8 cellular contexts compared by ENCODE assay signal in the genomic region with DNA sequence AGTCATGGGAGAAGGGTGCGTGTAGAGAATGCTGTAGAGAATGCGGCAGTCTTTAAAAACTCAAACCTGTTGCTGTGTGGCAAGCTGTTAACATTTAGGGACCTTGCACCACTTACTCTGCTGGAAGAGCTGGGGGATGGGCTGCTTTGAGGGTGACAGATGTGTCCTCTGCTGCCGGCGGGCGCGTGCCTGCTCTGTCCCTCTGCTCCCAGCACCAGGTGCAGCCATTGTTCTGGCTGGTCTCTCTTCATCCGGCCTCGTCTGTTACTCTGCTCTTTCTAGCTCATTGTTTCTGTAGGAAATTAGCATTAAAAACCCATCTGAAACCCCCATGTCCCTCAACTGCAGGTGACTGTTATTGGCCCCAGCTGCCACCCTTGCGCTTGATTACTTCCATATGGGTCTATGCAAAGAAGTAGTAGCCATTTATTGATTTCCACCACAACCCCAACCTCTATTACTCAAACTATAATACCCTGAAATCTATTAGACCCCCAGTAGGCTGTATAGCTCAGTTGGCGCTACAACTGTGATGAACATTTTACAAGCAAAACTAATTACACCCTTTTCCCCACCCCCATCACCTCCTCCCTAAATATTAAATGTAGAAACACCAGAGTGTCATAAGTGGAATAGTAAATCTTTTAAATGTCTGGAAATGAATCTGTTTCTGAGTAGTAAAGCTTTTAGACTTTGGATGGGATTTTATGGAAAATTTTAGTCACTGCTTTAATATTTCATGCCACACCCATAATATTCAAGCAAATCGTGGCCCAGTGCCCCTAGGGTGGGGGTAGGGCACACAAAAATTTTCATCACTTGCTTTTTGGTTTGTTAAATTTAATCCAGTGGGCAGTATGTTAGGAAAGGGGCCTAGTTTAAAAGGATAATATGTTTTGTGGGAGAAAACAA.
DNase-seq lines count a peak whose midpoint lies in the region; ATAC-seq and TF ChIP-seq lines count a peak whose summit lies in the region.

No MANE protein-coding gene starts in this region.

- H3K4me2 ChIP-seq in trophoblast cell (ENCODE audit: low read length): peak overlapping the region; percentile 11

- no peaks in the 10 kb centered on the region for H3K9me3 Mint-ChIP-seq in endothelial cell (ENCODE audit: unreplicated experiment)

- peaks cover 4% of the 10 kb centered on the region in 2 experiments for H3K4me1 ChIP-seq in trophoblast cell (ENCODE audit: control insufficient read depth in 1 of 2, insufficient read depth in 2 of 2, low read length in 2 of 2)

- no peak overlapping the region for H2AFZ ChIP-seq in trophoblast cell (ENCODE audit: insufficient read depth, low read length, poor library complexity)

- peaks cover 1 to 2% of the 10 kb centered on the region in 2 experiments for H3K36me3 ChIP-seq in trophoblast cell (ENCODE audit: control insufficient read depth in 1 of 2, insufficient read depth in 2 of 2, low read length in 2 of 2)

- peak; percentile 65 for DNase-seq in NCI-H2196 treated with DMSO at 0.1 percent for 48 hours (lab: John Stamatoyannopoulos, UW; ENCODE audit: unreplicated experiment)
- peak; percentile 47 for DNase-seq in endothelial cell (ENCODE audit: low spot score)
- no peak for DNase-seq in trophoblast cell
- DNase-seq in NOMO-1 (lab: John Stamatoyannopoulos, UW; ENCODE audit: unreplicated experiment in 2 of 2): no peak
- no peak for DNase-seq in central memory CD4-positive, alpha-beta T cell
- no peak for DNase-seq in HuH-7 (ENCODE audit: low spot score)

- H3K27me3 Mint-ChIP-seq in endothelial cell (ENCODE audit: unreplicated experiment): no peaks in the 10 kb centered on the region

- no peak overlapping the region for H4K91ac ChIP-seq in trophoblast cell (ENCODE audit: low read depth, low read length)

- no CpG with 5 or more reads among the region's 11 CpGs for WGBS in trophoblast cell (ENCODE audit: extremely low coverage, insufficient coverage, insufficient read length)

- peaks cover 18% of the 10 kb centered on the region for H3K4me1 Mint-ChIP-seq in endothelial cell (ENCODE audit: unreplicated experiment)

- H3K4me3 ChIP-seq in trophoblast cell (ENCODE audit: low read depth, low read length): no peak overlapping the region

- no peak overlapping the region for H2BK120ac ChIP-seq in trophoblast cell (ENCODE audit: insufficient read depth, low read length, poor library complexity)

- no peaks in the 10 kb centered on the region for H3K79me1 ChIP-seq in trophoblast cell (ENCODE audit: low read length)

- no peak overlapping the region for H2BK5ac ChIP-seq in trophoblast cell (ENCODE audit: low read depth, low read length, poor library complexity)

- no peak overlapping the region for H3K4ac ChIP-seq in trophoblast cell (ENCODE audit: low read depth, low read length)

- H3K9me3 ChIP-seq in trophoblast cell (ENCODE audit: insufficient read depth, low read depth, low read length): peaks cover 2% of the 10 kb centered on the region

- H3K79me2 ChIP-seq in trophoblast cell (ENCODE audit: control insufficient read depth, insufficient read depth, low read length, poor library complexity): no peaks in the 10 kb centered on the region

- H3K23ac ChIP-seq in trophoblast cell (ENCODE audit: low read length): no peak overlapping the region

- H4K8ac ChIP-seq in trophoblast cell (ENCODE audit: low read depth, low read length): no peak overlapping the region

- ATAC-seq in GM19043 (IDR thresholded peaks at IDR 0.05; ENCODE audit: low read depth, unreplicated experiment) (peak; percentile 66), GM21515 (IDR thresholded peaks at IDR 0.05; ENCODE audit: unreplicated experiment) (no peak)

- no peak overlapping the region for H3K18ac ChIP-seq in trophoblast cell (ENCODE audit: low read length)

- H3K36me3 Mint-ChIP-seq in endothelial cell (ENCODE audit: low read depth, unreplicated experiment): no peaks in the 10 kb centered on the region

- no peak overlapping the region for H2AK5ac ChIP-seq in trophoblast cell (ENCODE audit: low read length)

- H3K9ac ChIP-seq in trophoblast cell (ENCODE audit: low read length): no peak overlapping the region

- H3K27me3 ChIP-seq in trophoblast cell (ENCODE audit: insufficient read depth, low read length): no peaks in the 10 kb centered on the region

- H2BK12ac ChIP-seq in trophoblast cell (ENCODE audit: low read length): no peak overlapping the region

- TF ChIP-seq CTCF in endothelial cell (IDR thresholded peaks at IDR 0.05; ENCODE audit: unreplicated experiment): no peak

- H3K4me3 Mint-ChIP-seq in endothelial cell (ENCODE audit: unreplicated experiment): peak overlapping the region; percentile 77

- H4K12ac ChIP-seq in trophoblast cell (ENCODE audit: low read depth, low read length): no peak overlapping the region

- H3K14ac ChIP-seq in trophoblast cell (ENCODE audit: low read length): no peak overlapping the region

- H3K27ac Mint-ChIP-seq in endothelial cell (ENCODE audit: unreplicated experiment): peak overlapping the region; percentile 70

- H3K27ac ChIP-seq in trophoblast cell (ENCODE audit: low read depth, low read length): no peak overlapping the region

Comparison
In these comparisons a context has a peak if more than half of its experiments do, and no peak if none do; other contexts are left out.
1. DNase-seq: peak in NCI-H2196 treated with DMSO at 0.1 percent for 48 hours (single experiment) and endothelial cell (single experiment); none in trophoblast cell (0 of 2), NOMO-1 (0 of 2), central memory CD4-positive, alpha-beta T cell (single experiment) and HuH-7 (single experiment).